Comparison of ENCODE assay signal across 7 cellular contexts in genomic region chrX:67114635-67115034, GRCh38.
"Had no signal": no experiment of that assay in that cellular context is flagged by ENCODE, and none has a peak within 500 bp of the region (broad histone marks: within the 10 kb centered on the region; RNA-seq: fewer than 3 reads in every experiment).

No MANE protein-coding gene starts in this region.

- DNase-seq: GDM1 had no signal

- ATAC-seq: GM12878 had no signal

- FAIRE-seq: G401.6, GM12878, GM12891, GM12892, GM18507, GM19239 had no signal

- H3K4me3 ChIP-seq: GM12878 had no signal
